In genomic region chr2:218285604-218286003, GRCh38 we compare ENCODE assay signal across 8 cellular contexts. TPM values are rescaled to one million over a fixed set of nuclear protein-coding genes. Genes with fewer than 3 reads are reported as not detected.
DNase-seq lines count a peak whose midpoint lies in the region; ATAC-seq and TF ChIP-seq lines count a peak whose summit lies in the region.

No MANE protein-coding gene starts in this region.

- TF ChIP-seq CTCF in WERI-Rb-1 (IDR thresholded peaks at IDR 0.05; ENCODE audit: low read depth, low read length) (no peak), fibroblast of the aortic adventitia (IDR thresholded peaks at IDR 0.05; ENCODE audit: insufficient read depth, low read length) (no peak), progenitor cell of endocrine pancreas (IDR thresholded peaks at IDR 0.05; ENCODE audit: unreplicated experiment) (no peak)

- peak; percentile 67 for DNase-seq in GM03348 (ENCODE audit: low spot score)
- no peak for DNase-seq in WERI-Rb-1
- peak; percentile 90 for DNase-seq in fibroblast of the aortic adventitia (ENCODE audit: low read depth)
- no peak for DNase-seq in progenitor cell of endocrine pancreas (ENCODE audit: low spot score, unreplicated experiment)
- DNase-seq in NCI-H1417 (lab: John Stamatoyannopoulos, UW): no peak

- H3K27ac Mint-ChIP-seq in progenitor cell of endocrine pancreas: peak overlapping the region; percentile 96

- H3K36me3 ChIP-seq in WERI-Rb-1: no peaks in the 10 kb centered on the region

- ATAC-seq in HG03025 (IDR thresholded peaks at IDR 0.05; ENCODE audit: low FRiP score, unreplicated experiment) (no peak), GM21786 (IDR thresholded peaks at IDR 0.05; ENCODE audit: unreplicated experiment) (no peak)
- ATAC-seq in activated CD4-positive, CD25-positive, alpha-beta regulatory T cell treated with anti-CD3 and anti-CD28 coated beads, Interleukin-2, amount 50 U/mL, for 24 hours: no peak

- H3K4me3 ChIP-seq in WERI-Rb-1 (ENCODE audit: low read depth, low read length) (no peak overlapping the region), fibroblast of the aortic adventitia (ENCODE audit: low read depth, low read length) (peak overlapping the region; percentile 74)

- H3K27me3 ChIP-seq in WERI-Rb-1 (ENCODE audit: insufficient read depth, low read depth, severe bottlenecking): no peaks in the 10 kb centered on the region

- no peaks in the 10 kb centered on the region for H3K9me3 ChIP-seq in WERI-Rb-1 (ENCODE audit: severe bottlenecking)

- no peaks in the 10 kb centered on the region for H3K27me3 Mint-ChIP-seq in progenitor cell of endocrine pancreas

- H3K9me3 Mint-ChIP-seq in progenitor cell of endocrine pancreas (ENCODE audit: low read depth): no peaks in the 10 kb centered on the region

- peaks cover 63% of the 10 kb centered on the region for H3K4me1 Mint-ChIP-seq in progenitor cell of endocrine pancreas (ENCODE audit: low read depth)

- peak overlapping the region; percentile 68 for H3K27ac ChIP-seq in WERI-Rb-1

- peaks cover 4% of the 10 kb centered on the region for H3K36me3 Mint-ChIP-seq in progenitor cell of endocrine pancreas (ENCODE audit: insufficient read depth)

- no peak overlapping the region for H3K4me3 Mint-ChIP-seq in progenitor cell of endocrine pancreas (ENCODE audit: low read depth)

RNA-seq across cellular contexts. Expression of gene TMBIM1, which starts 6.7 kb away (rescaled TPM):
- total RNA-seq in fibroblast of the aortic adventitia (ENCODE audit: low replicate concordance) (107 and 185 TPM in 2 replicates), progenitor cell of endocrine pancreas (131 and 137 TPM in 2 replicates)

RNA-seq across cellular contexts. Expression of gene PNKD, which starts 15.3 kb away (rescaled TPM):
- 17.4 and 27.2 TPM in 2 replicates for total RNA-seq in fibroblast of the aortic adventitia (ENCODE audit: low replicate concordance)
- total RNA-seq in progenitor cell of endocrine pancreas: 54.3 and 54.5 TPM in 2 replicates

RNA-seq across cellular contexts. Expression of gene AAMP, which starts 15.7 kb away (rescaled TPM):
- 64.4 and 262 TPM in 2 replicates for total RNA-seq in fibroblast of the aortic adventitia (ENCODE audit: low replicate concordance)
- 79.2 and 85.2 TPM in 2 replicates for total RNA-seq in progenitor cell of endocrine pancreas

RNA-seq across cellular contexts. Expression of gene GPBAR1, which starts 24.8 kb away (rescaled TPM):
- total RNA-seq in fibroblast of the aortic adventitia (ENCODE audit: low replicate concordance) (0.27 TPM in 1 of 2 replicates, not detected in the other), progenitor cell of endocrine pancreas (9.1 and 9.7 TPM in 2 replicates)

Comparison
In these comparisons a context has a peak if more than half of its experiments do, and no peak if none do; other contexts are left out.
1. DNase-seq: peak in GM03348 (single experiment) and fibroblast of the aortic adventitia (single experiment); none in WERI-Rb-1 (single experiment), progenitor cell of endocrine pancreas (single experiment) and NCI-H1417 (0 of 3).